In genomic region chr6:153780011-153780410, GRCh38 we compare ENCODE assay signal across 40 cellular contexts.
"Had no signal": no experiment of that assay in that cellular context is flagged by ENCODE, and none has a peak within 500 bp of the region (broad histone marks: within the 10 kb centered on the region; RNA-seq: fewer than 3 reads in every experiment).

No MANE protein-coding gene starts in this region.

- H3K4me3 ChIP-seq: adrenal gland, ascending aorta, body of pancreas, breast epithelium, cardiac muscle cell had no signal

- H3K27me3 ChIP-seq: adrenal gland, ascending aorta, body of pancreas, brain microvascular endothelial cell, breast epithelium, cardiac muscle cell had no signal

- H3K9me3 Mint-ChIP-seq: activated naive CD8-positive, alpha-beta T cell treated with anti-CD3 and anti-CD28 coated beads for 36 hours; activated naive CD8-positive, alpha-beta T cell treated with anti-CD3 and anti-CD28 coated beads, Interleukin-2, amount 10 ng/mL, durations not matched to agents 7 days and 5 days; activated T-helper 1 cell treated with anti-CD3 and anti-CD28 coated beads, Interleukin-12 subunit alpha, Interleukin-12 subunit beta, Interleukin-2, Interleukin-4 antibody, amounts not matched to agents 30 ng/mL and 10 ng/mL and 1 ng/mL, durations not matched to agents 14 hours and 24 hours and 36 hours; activated T-helper 2 cell treated with anti-CD3 and anti-CD28 coated beads, Interferon-gamma antibody, Interleukin-2, Interleukin-4, amounts not matched to agents 10 μg/mL and 5 μg/mL and 100 μg/mL, durations not matched to agents 14 hours and 24 hours and 36 hours had no signal

- FAIRE-seq: astrocyte, bronchial epithelial cell had no signal

- H3K36me3 ChIP-seq: adrenal gland, ascending aorta, brain microvascular endothelial cell, breast epithelium, cardiac muscle cell had no signal

- H3K36me3 Mint-ChIP-seq: activated naive CD4-positive, alpha-beta T cell treated with anti-CD3 and anti-CD28 coated beads, Interleukin-2, amount 10 ng/mL, durations not matched to agents 7 days and 5 days; activated naive CD4-positive, alpha-beta T cell treated with anti-CD3 and anti-CD28 coated beads, Interleukin-2, amount 50 U/mL, for 24 hours; activated naive CD4-positive, alpha-beta T cell treated with anti-CD3 and anti-CD28 coated beads, Interleukin-2, amount 50 U/mL, for 72 hours; activated naive CD8-positive, alpha-beta T cell; activated naive CD8-positive, alpha-beta T cell treated with anti-CD3 and anti-CD28 coated beads for 36 hours; activated naive CD8-positive, alpha-beta T cell treated with anti-CD3 and anti-CD28 coated beads, Interleukin-2, amount 10 ng/mL, durations not matched to agents 7 days and 5 days; brain had no signal

- H3K4me3 Mint-ChIP-seq: activated naive CD4-positive, alpha-beta T cell treated with anti-CD3 and anti-CD28 coated beads for 36 hours; activated naive CD4-positive, alpha-beta T cell treated with anti-CD3 and anti-CD28 coated beads, Interleukin-2, amount 10 ng/mL, durations not matched to agents 7 days and 5 days; activated naive CD4-positive, alpha-beta T cell treated with anti-CD3 and anti-CD28 coated beads, Interleukin-2, amount 50 U/mL, for 24 hours; activated naive CD8-positive, alpha-beta T cell; activated naive CD8-positive, alpha-beta T cell treated with anti-CD3 and anti-CD28 coated beads for 36 hours; activated naive CD8-positive, alpha-beta T cell treated with anti-CD3 and anti-CD28 coated beads, Interleukin-2, amount 10 ng/mL, durations not matched to agents 7 days and 5 days; activated naive CD8-positive, alpha-beta T cell treated with anti-CD3 and anti-CD28 coated beads, Interleukin-2, amount 50 U/mL, for 24 hours; activated T-cell treated with anti-CD3 and anti-CD28 coated beads, Interleukin-2, amount 50 U/mL, for 24 hours; activated T-cell treated with anti-CD3 and anti-CD28 coated beads, Interleukin-2, amount 50 U/mL, for 4 hours; activated T-cell treated with anti-CD3 and anti-CD28 coated beads, Interleukin-2, amount 50 U/mL, for 72 hours; activated T-helper 1 cell treated with anti-CD3 and anti-CD28 coated beads, Interleukin-12 subunit alpha, Interleukin-12 subunit beta, Interleukin-2, Interleukin-4 antibody, amounts not matched to agents 30 ng/mL and 10 ng/mL and 1 ng/mL, durations not matched to agents 14 hours and 24 hours and 36 hours; activated T-helper 17 cell treated with anti-CD3 and anti-CD28 coated beads, Interleukin-2, amount 50 U/mL, for 72 hours; brain; central memory CD8-positive, alpha-beta T cell had no signal

- H3K9me3 ChIP-seq: adrenal gland, ascending aorta, body of pancreas, breast epithelium had no signal

- DNase-seq: activated effector memory CD4-positive, alpha-beta T cell treated with anti-CD3 and anti-CD28 coated beads, Interleukin-2, amount 50 U/mL, for 16 hours; activated effector memory CD4-positive, alpha-beta T cell treated with Interleukin-2 at 50 U/mL for 16 hours; activated gamma-delta T cell; activated gamma-delta T cell treated with Interleukin-2 at 50 U/mL for 16 hours; activated naive CD4-positive, alpha-beta T cell; activated naive CD4-positive, alpha-beta T cell treated with anti-CD3 and anti-CD28 coated beads for 36 hours; activated naive CD4-positive, alpha-beta T cell treated with anti-CD3 and anti-CD28 coated beads, Interleukin-2, amount 10 ng/mL, durations not matched to agents 7 days and 5 days; activated naive CD4-positive, alpha-beta T cell treated with anti-CD3 and anti-CD28 coated beads, Interleukin-2, amount 50 U/mL, for 16 hours; activated naive CD4-positive, alpha-beta T cell treated with Interleukin-2 at 50 U/mL for 16 hours; activated naive CD8-positive, alpha-beta T cell treated with anti-CD3 and anti-CD28 coated beads for 36 hours; activated naive CD8-positive, alpha-beta T cell treated with anti-CD3 and anti-CD28 coated beads, Interleukin-2, amount 10 ng/mL, durations not matched to agents 7 days and 5 days; activated naive CD8-positive, alpha-beta T cell treated with anti-CD3 and anti-CD28 coated beads, Interleukin-2, amount 50 U/mL, for 24 hours; activated T-cell treated with anti-CD3 and anti-CD28 coated beads, Interleukin-2, amount 50 U/mL, for 1 hour; activated T-cell treated with anti-CD3 and anti-CD28 coated beads, Interleukin-2, amount 50 U/mL, for 24 hours; activated T-cell treated with anti-CD3 and anti-CD28 coated beads, Interleukin-2, amount 50 U/mL, for 4 hours; activated T-cell treated with anti-CD3 and anti-CD28 coated beads, Interleukin-2, amount 50 U/mL, for 48 hours; activated T-cell treated with anti-CD3 and anti-CD28 coated beads, Interleukin-2, amount 50 U/mL, for 72 hours; adrenal gland; amniotic stem cell; amygdala; anterior cingulate cortex; aorta; body of pancreas; brain microvascular endothelial cell; caudate nucleus; central memory CD4-positive, alpha-beta T cell; cerebellar nuclear complex had no signal

- H3K27ac ChIP-seq: adrenal gland, ascending aorta, body of pancreas, brain microvascular endothelial cell, breast epithelium, cardiac muscle cell had no signal

- H3K4me1 Mint-ChIP-seq: activated naive CD4-positive, alpha-beta T cell treated with anti-CD3 and anti-CD28 coated beads, Interleukin-2, amount 10 ng/mL, durations not matched to agents 7 days and 5 days; activated naive CD4-positive, alpha-beta T cell treated with anti-CD3 and anti-CD28 coated beads, Interleukin-2, amount 50 U/mL, for 24 hours; activated naive CD8-positive, alpha-beta T cell treated with anti-CD3 and anti-CD28 coated beads for 36 hours; activated naive CD8-positive, alpha-beta T cell treated with anti-CD3 and anti-CD28 coated beads, Interleukin-2, amount 10 ng/mL, durations not matched to agents 7 days and 5 days; activated naive CD8-positive, alpha-beta T cell treated with anti-CD3 and anti-CD28 coated beads, Interleukin-2, amount 50 U/mL, for 24 hours; activated T-helper 17 cell treated with anti-CD3 and anti-CD28 coated beads, Interleukin-2, amount 50 U/mL, for 72 hours; brain; central memory CD8-positive, alpha-beta T cell had no signal

- H3K4me1 ChIP-seq: adrenal gland, ascending aorta, body of pancreas, breast epithelium had no signal

- ATAC-seq: activated naive CD4-positive, alpha-beta T cell treated with anti-CD3 and anti-CD28 coated beads, Interleukin-2, amount 50 U/mL, for 72 hours; activated naive CD8-positive, alpha-beta T cell treated with anti-CD3 and anti-CD28 coated beads, Interleukin-2, amount 50 U/mL, for 24 hours; activated T-cell treated with anti-CD3 and anti-CD28 coated beads, Interleukin-2, amount 50 U/mL, for 4 hours; activated T-cell treated with anti-CD3 and anti-CD28 coated beads, Interleukin-2, amount 50 U/mL, for 72 hours; activated T-helper 17 cell treated with anti-CD3 and anti-CD28 coated beads, Interleukin-2, amount 50 U/mL, for 72 hours; body of pancreas had no signal

- H3K27me3 Mint-ChIP-seq: activated naive CD4-positive, alpha-beta T cell treated with anti-CD3 and anti-CD28 coated beads, Interleukin-2, amount 10 ng/mL, durations not matched to agents 7 days and 5 days; activated naive CD4-positive, alpha-beta T cell treated with anti-CD3 and anti-CD28 coated beads, Interleukin-2, amount 50 U/mL, for 24 hours; activated naive CD8-positive, alpha-beta T cell treated with anti-CD3 and anti-CD28 coated beads for 36 hours; activated naive CD8-positive, alpha-beta T cell treated with anti-CD3 and anti-CD28 coated beads, Interleukin-2, amount 10 ng/mL, durations not matched to agents 7 days and 5 days; activated naive CD8-positive, alpha-beta T cell treated with anti-CD3 and anti-CD28 coated beads, Interleukin-2, amount 50 U/mL, for 24 hours; activated T-cell treated with anti-CD3 and anti-CD28 coated beads, Interleukin-2, amount 50 U/mL, for 24 hours; activated T-helper 17 cell treated with anti-CD3 and anti-CD28 coated beads, Interleukin-2, amount 50 U/mL, for 72 hours; brain; central memory CD8-positive, alpha-beta T cell had no signal

- H3K27ac Mint-ChIP-seq: activated naive CD4-positive, alpha-beta T cell treated with anti-CD3 and anti-CD28 coated beads for 36 hours; activated naive CD4-positive, alpha-beta T cell treated with anti-CD3 and anti-CD28 coated beads, Interleukin-2, amount 10 ng/mL, durations not matched to agents 7 days and 5 days; activated naive CD4-positive, alpha-beta T cell treated with anti-CD3 and anti-CD28 coated beads, Interleukin-2, amount 50 U/mL, for 24 hours; activated naive CD4-positive, alpha-beta T cell treated with anti-CD3 and anti-CD28 coated beads, Interleukin-2, amount 50 U/mL, for 72 hours; activated naive CD8-positive, alpha-beta T cell; activated naive CD8-positive, alpha-beta T cell treated with anti-CD3 and anti-CD28 coated beads for 36 hours; activated naive CD8-positive, alpha-beta T cell treated with anti-CD3 and anti-CD28 coated beads, Interleukin-2, amount 10 ng/mL, durations not matched to agents 7 days and 5 days; activated naive CD8-positive, alpha-beta T cell treated with anti-CD3 and anti-CD28 coated beads, Interleukin-2, amount 50 U/mL, for 24 hours; activated T-cell treated with anti-CD3 and anti-CD28 coated beads, Interleukin-2, amount 50 U/mL, for 24 hours; activated T-cell treated with anti-CD3 and anti-CD28 coated beads, Interleukin-2, amount 50 U/mL, for 72 hours; activated T-helper 1 cell treated with anti-CD3 and anti-CD28 coated beads, Interleukin-12 subunit alpha, Interleukin-12 subunit beta, Interleukin-2, Interleukin-4 antibody, amounts not matched to agents 30 ng/mL and 10 ng/mL and 1 ng/mL, durations not matched to agents 14 hours and 24 hours and 36 hours; activated T-helper 17 cell treated with anti-CD3 and anti-CD28 coated beads, Interleukin-2, amount 50 U/mL, for 72 hours; activated T-helper 2 cell treated with anti-CD3 and anti-CD28 coated beads, Interferon-gamma antibody, Interleukin-2, Interleukin-4, amounts not matched to agents 10 μg/mL and 5 μg/mL and 100 μg/mL, durations not matched to agents 14 hours and 24 hours and 36 hours; brain had no signal
